ENCODE assay signal across 32 cellular contexts in genomic region chr10:6187278-6187677, GRCh38. TPM values are rescaled to one million over a fixed set of nuclear protein-coding genes. Genes with fewer than 3 reads are reported as not detected.
A peak's percentile ranks its signal among the peaks of the same experiment; 100 is the strongest.
DNase-seq lines count a peak whose midpoint lies in the region; ATAC-seq and TF ChIP-seq lines count a peak whose summit lies in the region.
"Had no signal": no experiment of that assay in that cellular context is flagged by ENCODE, and none has a peak within 500 bp of the region (broad histone marks: within the 10 kb centered on the region; RNA-seq: fewer than 3 reads in every experiment).

No MANE protein-coding gene starts in this region.

- no peak overlapping the region for H3K4me3 ChIP-seq in upper lobe of right lung
- H3K4me3 ChIP-seq: BLaER1, breast epithelium, left lung, sigmoid colon, SK-N-MC, uterus had no signal

- H3K4me1 ChIP-seq in upper lobe of right lung: peaks cover 12% of the 10 kb centered on the region
- H3K4me1 ChIP-seq: breast epithelium, Caco-2 had no signal

- peaks cover 48% of the 10 kb centered on the region for H3K4me1 Mint-ChIP-seq in CD4-positive, alpha-beta T cell (ENCODE audit: low read depth)
- peaks cover 37% of the 10 kb centered on the region for H3K4me1 Mint-ChIP-seq in activated T-helper 17 cell treated with anti-CD3 and anti-CD28 coated beads, Interleukin-2, amount 50 U/mL, for 72 hours

- CTCF ChIA-PET in CD4-positive, alpha-beta T cell (lab: Charles Lee): interaction anchor here (0.6 to 0.8 kb wide), 2 partner anchors 14 to 706 kb away, joined by 3 read pairs; no protein-coding TSS in a partner anchor

- DNase-seq in CD4-positive, alpha-beta T cell: no peak
- DNase-seq in NCI-H2196 treated with DMSO at 0.1 percent for 48 hours (lab: John Stamatoyannopoulos, UW; ENCODE audit: unreplicated experiment): no peak
- no peak for DNase-seq in OCI-M1 (lab: John Stamatoyannopoulos, UW)
- DNase-seq in upper lobe of right lung: no peak
- DNase-seq: activated CD4-positive, alpha-beta T cell treated with anti-CD3 and anti-CD28 coated beads for 4 hours; activated naive CD4-positive, alpha-beta T cell treated with anti-CD3 and anti-CD28 coated beads for 36 hours; activated T-cell treated with anti-CD3 and anti-CD28 coated beads, Interleukin-2, amount 50 U/mL, for 4 hours; amygdala; Caco-2; IMR-90; left lung; mesendoderm; naive B cell; NCI-H1092; NCI-H187 treated with DMSO at 0.1 percent for 48 hours; NCI-H2227 treated with DMSO at 0.1 percent for 48 hours; NCI-H748 treated with DMSO at 0.1 percent for 48 hours; stimulated activated CD4-positive, alpha-beta T cell treated with anti-CD3 and anti-CD28 coated beads, Interleukin-15, amount 100 ng/mL, for 24 hours; stimulated activated naive CD4-positive, alpha-beta T cell; uterus had no signal

- no peaks in the 10 kb centered on the region for H3K9me3 Mint-ChIP-seq in CD4-positive, alpha-beta T cell
- no peaks in the 10 kb centered on the region for H3K9me3 Mint-ChIP-seq in activated T-helper 17 cell treated with anti-CD3 and anti-CD28 coated beads, Interleukin-2, amount 50 U/mL, for 72 hours
- H3K9me3 Mint-ChIP-seq: activated naive CD4-positive, alpha-beta T cell treated with anti-CD3 and anti-CD28 coated beads for 36 hours; activated T-cell treated with anti-CD3 and anti-CD28 coated beads, Interleukin-2, amount 50 U/mL, for 4 hours; naive B cell; T-helper 1 cell treated with Interleukin-12 subunit alpha and Interleukin-12 subunit beta and Interleukin-4 antibody, amounts not matched to agents 30 μg/mL and 1 μg/mL, for 36 hours had no signal

- no peaks in the 10 kb centered on the region for H3K27me3 Mint-ChIP-seq in CD4-positive, alpha-beta T cell
- H3K27me3 Mint-ChIP-seq in activated T-helper 17 cell treated with anti-CD3 and anti-CD28 coated beads, Interleukin-2, amount 50 U/mL, for 72 hours: no peaks in the 10 kb centered on the region
- H3K27me3 Mint-ChIP-seq: naive B cell, progenitor cell of endocrine pancreas had no signal

- ATAC-seq in CD4-positive, alpha-beta T cell (ENCODE audit: poor library complexity): peak; percentile 59
- ATAC-seq in GM18858 (IDR thresholded peaks at IDR 0.05; ENCODE audit: unreplicated experiment) (peak; percentile 56), HG02852 (IDR thresholded peaks at IDR 0.05; ENCODE audit: unreplicated experiment) (peak; percentile 59), HG02588 (IDR thresholded peaks at IDR 0.05; ENCODE audit: unreplicated experiment) (no peak), upper lobe of right lung (no peak)
- ATAC-seq in activated T-helper 17 cell treated with anti-CD3 and anti-CD28 coated beads, Interleukin-2, amount 50 U/mL, for 72 hours (replicated peaks): peak; percentile 62
- ATAC-seq: HCT116, left lung had no signal

- no peak overlapping the region for H3K27ac ChIP-seq in CD4-positive, alpha-beta T cell (ENCODE audit: low read depth, low read length)
- H3K27ac ChIP-seq in upper lobe of right lung: no peak overlapping the region
- H3K27ac ChIP-seq: BLaER1, left lung, neutrophil, SK-N-MC, uterus had no signal

- H3K9me3 ChIP-seq in CD4-positive, alpha-beta T cell (ENCODE audit: control insufficient read depth, low read length): no peaks in the 10 kb centered on the region
- H3K9me3 ChIP-seq in upper lobe of right lung: no peaks in the 10 kb centered on the region
- H3K9me3 ChIP-seq: BLaER1, breast epithelium, Caco-2, left lung, neutrophil, sigmoid colon, uterus had no signal

- H3K36me3 ChIP-seq in upper lobe of right lung: no peaks in the 10 kb centered on the region
- H3K36me3 ChIP-seq: breast epithelium, left lung, neutrophil, sigmoid colon, uterus had no signal

- intact Hi-C loops in CD4-positive, alpha-beta T cell (cut with DNase I, micrococcal nuclease): no loop called here
- intact Hi-C loops in upper lobe of right lung (cut with DNase I): no loop called here

- H3K27ac Mint-ChIP-seq in CD4-positive, alpha-beta T cell: peak overlapping the region; percentile 73
- peak overlapping the region; percentile 93 for H3K27ac Mint-ChIP-seq in activated T-helper 17 cell treated with anti-CD3 and anti-CD28 coated beads, Interleukin-2, amount 50 U/mL, for 72 hours
- H3K27ac Mint-ChIP-seq: activated naive CD4-positive, alpha-beta T cell treated with anti-CD3 and anti-CD28 coated beads for 36 hours; naive B cell; progenitor cell of endocrine pancreas had no signal

- no peak overlapping the region for H3K4me3 Mint-ChIP-seq in CD4-positive, alpha-beta T cell
- H3K4me3 Mint-ChIP-seq in activated T-helper 17 cell treated with anti-CD3 and anti-CD28 coated beads, Interleukin-2, amount 50 U/mL, for 72 hours: peak overlapping the region; percentile 75
- H3K4me3 Mint-ChIP-seq: activated naive CD4-positive, alpha-beta T cell treated with anti-CD3 and anti-CD28 coated beads for 36 hours; activated T-cell treated with anti-CD3 and anti-CD28 coated beads, Interleukin-2, amount 50 U/mL, for 4 hours; naive B cell; T-helper 1 cell treated with Interleukin-12 subunit alpha and Interleukin-12 subunit beta and Interleukin-4 antibody, amounts not matched to agents 30 μg/mL and 1 μg/mL, for 36 hours had no signal

- H3K27me3 ChIP-seq in CD4-positive, alpha-beta T cell (ENCODE audit: control insufficient read depth, insufficient read depth, low read length): no peaks in the 10 kb centered on the region
- no peaks in the 10 kb centered on the region for H3K27me3 ChIP-seq in upper lobe of right lung
- H3K27me3 ChIP-seq: BLaER1, breast epithelium, left lung, neutrophil, sigmoid colon, uterus had no signal

- no peaks in the 10 kb centered on the region for H3K36me3 Mint-ChIP-seq in CD4-positive, alpha-beta T cell (ENCODE audit: low read depth)
- H3K36me3 Mint-ChIP-seq in activated T-helper 17 cell treated with anti-CD3 and anti-CD28 coated beads, Interleukin-2, amount 50 U/mL, for 72 hours (ENCODE audit: low read depth): peaks cover 58% of the 10 kb centered on the region
- H3K36me3 Mint-ChIP-seq: naive B cell had no signal

- POLR2A ChIA-PET in CD4-positive, alpha-beta T cell (lab: Charles Lee): interaction anchor here (1.0 to 1.1 kb wide), 2 partner anchors 14 to 24 kb away, joined by 3 to 5 read pairs; no protein-coding TSS in a partner anchor

- TF ChIP-seq CTCF in CD4-positive, alpha-beta T cell (IDR thresholded peaks at IDR 0.05): no peak
- TF ChIP-seq CTCF in upper lobe of right lung (IDR thresholded peaks at IDR 0.05): no peak

RNA-seq across cellular contexts. Expression of gene PFKFB3, which starts 15.5 kb away (rescaled TPM):
- total RNA-seq in CD4-positive, alpha-beta T cell: 100 to 1,000 TPM; 142 to 145 TPM
- total RNA-seq in activated T-helper 17 cell treated with anti-CD3 and anti-CD28 coated beads, Interleukin-2, amount 50 U/mL, for 72 hours: 100 to 1,000 TPM; 157 to 310 TPM
- total RNA-seq in upper lobe of right lung: 77.2 TPM

Comparison
In these comparisons a context has a peak if more than half of its experiments do, and no peak if none do; other contexts are left out.
1. ATAC-seq: peak in CD4-positive, alpha-beta T cell (single experiment), GM18858 (single experiment), HG02852 (single experiment) and activated T-helper 17 cell treated with anti-CD3 and anti-CD28 coated beads, Interleukin-2, amount 50 U/mL, for 72 hours (single experiment); none in HG02588 (single experiment) and upper lobe of right lung (single experiment).